In genomic region chr12:15632708-15633107, GRCh38 we compare ENCODE assay signal across 27 cellular contexts.
DNase-seq lines count a peak whose midpoint lies in the region; ATAC-seq and TF ChIP-seq lines count a peak whose summit lies in the region.
"Had no signal": no experiment of that assay in that cellular context is flagged by ENCODE, and none has a peak within 500 bp of the region (broad histone marks: within the 10 kb centered on the region; RNA-seq: fewer than 3 reads in every experiment).

No MANE protein-coding gene starts in this region.

- ATAC-seq in HG03280 (IDR thresholded peaks at IDR 0.05; ENCODE audit: unreplicated experiment) (no peak), HG03025 (IDR thresholded peaks at IDR 0.05; ENCODE audit: low FRiP score, unreplicated experiment) (no peak)
- ATAC-seq in stimulated activated effector memory CD8-positive, alpha-beta T cell treated with anti-CD3 and anti-CD28 coated beads, Interleukin-12 subunit alpha, Interleukin-12 subunit beta, amount 100 ng/mL, for 72 hours, result no peak
- ATAC-seq: K562, lower lobe of right lung, Right ventricle myocardium inferior, sciatic nerve had no signal

- H3K36me3 ChIP-seq in GM23248 (ENCODE audit: low read depth), result peaks cover 11% of the 10 kb centered on the region; the same call in 1 of the 2 replicates
- peaks cover 0 to 15% of the 10 kb centered on the region in 2 donors for H3K36me3 ChIP-seq in ascending aorta
- no peaks in the 10 kb centered on the region for H3K36me3 ChIP-seq in smooth muscle cell (ENCODE audit: low read depth)
- H3K36me3 ChIP-seq: HAP-1, suprapubic skin had no signal

- H3K4me1 Mint-ChIP-seq in stimulated activated effector memory CD8-positive, alpha-beta T cell treated with anti-CD3 and anti-CD28 coated beads, Interleukin-12 subunit alpha, Interleukin-12 subunit beta, amount 100 ng/mL, for 72 hours, result no peaks in the 10 kb centered on the region

- 22 to 24% methylated on average over 4 of the region's 4 CpGs for WGBS in GM23248 (ENCODE audit: low coverage in 1 of 2, low lambda C conversion rate in 2 of 2, missing lambda C conversion rate in 2 of 2), 2 experiments
- WGBS in smooth muscle cell (ENCODE audit: low lambda C conversion rate), result 79% methylated on average over 4 of the region's 4 CpGs

- H3K4me3 ChIP-seq in GM23248 (no peak overlapping the region), ascending aorta (no peak overlapping the region), smooth muscle cell (no peak overlapping the region)
- H3K4me3 ChIP-seq: HAP-1, K562, lower lobe of right lung, suprapubic skin had no signal

- H3K9me2 ChIP-seq in GM23248 (ENCODE audit: insufficient read depth), result no peaks in the 10 kb centered on the region

- in situ Hi-C loops in GM23248 (cut with MboI), result no loop called here

- H3K4me2 ChIP-seq in GM23248 (ENCODE audit: unreplicated experiment) (peak overlapping the region; percentile 68), smooth muscle cell (peak overlapping the region; percentile 63)

- intact Hi-C loops in ascending aorta (cut with DNase I), result no loop called here

- H3F3A ChIP-seq in GM23248 (ENCODE audit: insufficient read depth) (peaks cover 92% of the 10 kb centered on the region), smooth muscle cell (ENCODE audit: low read depth) (peaks cover 16% of the 10 kb centered on the region)

- H3K79me2 ChIP-seq in GM23248 (ENCODE audit: insufficient read depth) (peaks cover 33% of the 10 kb centered on the region), smooth muscle cell (ENCODE audit: low read depth) (no peaks in the 10 kb centered on the region)

- H3K27me3 ChIP-seq in GM23248 (replicated peaks; ENCODE audit: insufficient read depth), result no peaks in the 10 kb centered on the region
- no peaks in the 10 kb centered on the region for H3K27me3 ChIP-seq in ascending aorta
- no peaks in the 10 kb centered on the region for H3K27me3 ChIP-seq in smooth muscle cell (ENCODE audit: low read depth)
- H3K27me3 ChIP-seq: suprapubic skin had no signal

- H3K4me1 ChIP-seq in GM23248 (ENCODE audit: insufficient read depth), result peaks cover 97% of the 10 kb centered on the region
- peaks cover 14 to 47% of the 10 kb centered on the region in 2 donors for H3K4me1 ChIP-seq in ascending aorta
- peaks cover 51% of the 10 kb centered on the region for H3K4me1 ChIP-seq in smooth muscle cell (ENCODE audit: low read depth)

- H3K9ac ChIP-seq in GM23248, result peak overlapping the region; percentile 53
- H3K9ac ChIP-seq in smooth muscle cell (ENCODE audit: low read depth), result no peak overlapping the region

- H3K36me3 Mint-ChIP-seq in stimulated activated effector memory CD8-positive, alpha-beta T cell treated with anti-CD3 and anti-CD28 coated beads, Interleukin-12 subunit alpha, Interleukin-12 subunit beta, amount 100 ng/mL, for 72 hours, result no peaks in the 10 kb centered on the region
- H3K36me3 Mint-ChIP-seq: CD4-positive, CD25-positive, alpha-beta regulatory T cell had no signal

- peak overlapping the region; percentile 4; the same call in 1 of the 2 replicates for H2AFZ ChIP-seq in GM23248
- no peak overlapping the region for H2AFZ ChIP-seq in smooth muscle cell (ENCODE audit: low read depth)

- TF ChIP-seq CTCF in ascending aorta (IDR thresholded peaks at IDR 0.05) (no peak), smooth muscle cell (IDR thresholded peaks at IDR 0.05; ENCODE audit: borderline replicate concordance, insufficient read depth, poor library complexity, severe bottlenecking) (no peak)

- peak overlapping the region; percentile 99 for H3K27ac ChIP-seq in GM23248
- H3K27ac ChIP-seq in ascending aorta, result peak overlapping the region; percentile 36 to 63
- no peak overlapping the region for H3K27ac ChIP-seq in smooth muscle cell (ENCODE audit: low read depth)
- H3K27ac ChIP-seq: lower lobe of right lung, suprapubic skin had no signal

- no peak overlapping the region for H3K27ac Mint-ChIP-seq in stimulated activated effector memory CD8-positive, alpha-beta T cell treated with anti-CD3 and anti-CD28 coated beads, Interleukin-12 subunit alpha, Interleukin-12 subunit beta, amount 100 ng/mL, for 72 hours
- H3K27ac Mint-ChIP-seq: activated T-cell treated with anti-CD3 and anti-CD28 coated beads, Interleukin-2, amount 50 U/mL, for 24 hours; CD4-positive, CD25-positive, alpha-beta regulatory T cell had no signal

- H4K20me1 ChIP-seq in GM23248 (ENCODE audit: insufficient read depth) (no peaks in the 10 kb centered on the region), smooth muscle cell (ENCODE audit: low read depth) (no peaks in the 10 kb centered on the region)

- H3K9me3 ChIP-seq in GM23248 (ENCODE audit: low read depth) (no peaks in the 10 kb centered on the region), ascending aorta (no peaks in the 10 kb centered on the region), smooth muscle cell (replicated peaks; ENCODE audit: low read depth) (no peaks in the 10 kb centered on the region)
- H3K9me3 ChIP-seq: HAP-1, lower lobe of right lung, suprapubic skin had no signal

- DNase-seq in GM23248 (peak; percentile 57), ascending aorta (ENCODE audit: low spot score in 2 of 2) (no peak), kidney tubule cell (ENCODE audit: low spot score) (peak; percentile 24), smooth muscle cell (lab: John Stamatoyannopoulos, UW; ENCODE audit: unreplicated experiment) (no peak), SW480 (ENCODE audit: low spot score) (no peak)
- no peak for DNase-seq in stimulated activated effector memory CD8-positive, alpha-beta T cell treated with anti-CD3 and anti-CD28 coated beads, Interleukin-12 subunit alpha, Interleukin-12 subunit beta, amount 100 ng/mL, for 72 hours (ENCODE audit: low spot score in 2 of 2)
- DNase-seq: activated CD4-positive, CD25-positive, alpha-beta regulatory T cell treated with anti-CD3 and anti-CD28 coated beads, Interleukin-2, amount 50 U/mL, for 72 hours; activated CD8-positive, alpha-beta memory T cell treated with anti-CD3 and anti-CD28 coated beads for 24 hours; activated naive CD4-positive, alpha-beta T cell; activated T-cell treated with anti-CD3 and anti-CD28 coated beads, Interleukin-2, amount 50 U/mL, for 24 hours; CD4-positive, CD25-positive, alpha-beta regulatory T cell; DMS 273 treated with DMSO at 0.1 percent for 48 hours; effector CD4-positive, alpha-beta T cell; erythroblast; hippocampal formation; islet precursor cell; lower lobe of right lung; MV-4-11; NCI-H187; NCI-H82 had no signal

- no peak overlapping the region for H3K4me3 Mint-ChIP-seq in stimulated activated effector memory CD8-positive, alpha-beta T cell treated with anti-CD3 and anti-CD28 coated beads, Interleukin-12 subunit alpha, Interleukin-12 subunit beta, amount 100 ng/mL, for 72 hours
- H3K4me3 Mint-ChIP-seq: activated T-cell treated with anti-CD3 and anti-CD28 coated beads, Interleukin-2, amount 50 U/mL, for 24 hours; CD4-positive, CD25-positive, alpha-beta regulatory T cell had no signal

- H3K9me3 Mint-ChIP-seq in stimulated activated effector memory CD8-positive, alpha-beta T cell treated with anti-CD3 and anti-CD28 coated beads, Interleukin-12 subunit alpha, Interleukin-12 subunit beta, amount 100 ng/mL, for 72 hours, result no peaks in the 10 kb centered on the region
- H3K9me3 Mint-ChIP-seq: activated T-cell treated with anti-CD3 and anti-CD28 coated beads, Interleukin-2, amount 50 U/mL, for 24 hours; CD4-positive, CD25-positive, alpha-beta regulatory T cell had no signal

Comparison
In these comparisons a context has a peak if more than half of its experiments do, and no peak if none do; other contexts are left out.
1. DNase-seq: peak in GM23248 (single experiment) and kidney tubule cell (single experiment); none in ascending aorta (0 of 2), smooth muscle cell (single experiment), stimulated activated effector memory CD8-positive, alpha-beta T cell treated with anti-CD3 and anti-CD28 coated beads, Interleukin-12 subunit alpha, Interleukin-12 subunit beta, amount 100 ng/mL, for 72 hours (0 of 2) and SW480 (single experiment).